1 cellular context compared by ENCODE assay signal in genomic region chr19:34171877-34172660, GRCh38.
TF ChIP-seq lines count a peak whose summit lies in the region.

TSS of gene LSM14A (plus strand) at chr19:34172504. CDS start at chr19:34172643, 139 bp downstream.

TF ChIP-seq in HepG2, 621 proteins besides CTCF, POLR2A, EP300 and RAD21 (continued from another document and continues in another):
- TF ChIP-seq ELK4 (CRISPR knock-in tag; IDR thresholded peaks at IDR 0.05; ENCODE audit: borderline replicate concordance) (no peak), BCL6 (CRISPR knock-in tag; IDR thresholded peaks at IDR 0.05) (0 out of 2 replicates have a peak, but pooled peaks have one; percentile 7), ZZZ3 (CRISPR knock-in tag; IDR thresholded peaks at IDR 0.05; ENCODE audit: borderline replicate concordance) (peak; percentile 60; the same call in 1 of the 2 replicates), MED13 (CRISPR knock-in tag; IDR thresholded peaks at IDR 0.05) (no peak), FIP1L1 (IDR thresholded peaks at IDR 0.05; ENCODE audit: borderline replicate concordance, insufficient read depth, low read depth, low read length) (no peak), FOXM1 (CRISPR knock-in tag; IDR thresholded peaks at IDR 0.05) (0 out of 2 replicates have a peak, but pooled peaks have one; percentile 17), RCOR2 (CRISPR knock-in tag; IDR thresholded peaks at IDR 0.05) (no peak), KIAA2018 (CRISPR knock-in tag; IDR thresholded peaks at IDR 0.05; ENCODE audit: borderline replicate concordance) (no peak), MEF2D (CRISPR knock-in tag; IDR thresholded peaks at IDR 0.05) (peak; percentile 56; the same call in 1 of the 2 replicates), SIN3A (IDR thresholded peaks at IDR 0.05; ENCODE audit: borderline replicate concordance, low read depth, low read length) (peak; percentile 60; the same call in 1 of the 2 replicates), ASH2L (IDR thresholded peaks at IDR 0.05; ENCODE audit: insufficient read length, low read depth, low read length) (peak; percentile 87), HBP1 (CRISPR knock-in tag; IDR thresholded peaks at IDR 0.05; ENCODE audit: low read depth) (peak; percentile 8; the same call in 1 of the 2 replicates), MTA1 (CRISPR knock-in tag; IDR thresholded peaks at IDR 0.05; ENCODE audit: borderline replicate concordance) (no peak), SKIL (CRISPR knock-in tag; IDR thresholded peaks at IDR 0.05; ENCODE audit: borderline replicate concordance) (no peak), AGO2 (optimal IDR thresholded peaks at IDR 0.05; ENCODE audit: low read depth, low read length) (peak; percentile 88), ZNF350 (CRISPR knock-in tag; IDR thresholded peaks at IDR 0.05; ENCODE audit: borderline replicate concordance, low read depth) (peak; percentile 54; the same call in 1 of the 2 replicates), BCL3 (CRISPR knock-in tag; IDR thresholded peaks at IDR 0.05) (peak; percentile 42), ARNT2 (CRISPR knock-in tag; IDR thresholded peaks at IDR 0.05; ENCODE audit: low read depth) (peak; percentile 66; the same call in 1 of the 2 replicates), E2F5 (CRISPR knock-in tag; conservative IDR thresholded peaks at IDR 0.05) (0 out of 2 replicates have a peak, but pooled peaks have one; percentile 55), ZGPAT (CRISPR knock-in tag; IDR thresholded peaks at IDR 0.05) (peak; percentile 89), SMAD9 (CRISPR knock-in tag; IDR thresholded peaks at IDR 0.05) (no peak), SP4 (CRISPR knock-in tag; IDR thresholded peaks at IDR 0.05) (peak; percentile 57; the same call in 1 of the 2 replicates), AGO1 (IDR thresholded peaks at IDR 0.05; ENCODE audit: low read depth, low read length, poor library complexity, severe bottlenecking) (peak; percentile 38), ZNF33B (CRISPR knock-in tag; IDR thresholded peaks at IDR 0.05) (no peak), YEATS4 (CRISPR knock-in tag; IDR thresholded peaks at IDR 0.05; ENCODE audit: borderline replicate concordance) (peak; percentile 73), SNRNP70 (IDR thresholded peaks at IDR 0.05; ENCODE audit: low read depth, low read length) (no peak), ZSCAN5A (CRISPR knock-in tag; IDR thresholded peaks at IDR 0.05; ENCODE audit: borderline replicate concordance) (no peak), LCORL (IDR thresholded peaks at IDR 0.05) (no peak), LCORL (CRISPR knock-in tag; IDR thresholded peaks at IDR 0.05) (peak; percentile 35; the same call in 1 of the 2 replicates), ZNF674 (CRISPR knock-in tag; IDR thresholded peaks at IDR 0.05; ENCODE audit: low read depth) (peak; percentile 84; the same call in 1 of the 2 replicates), THAP11 (CRISPR knock-in tag; IDR thresholded peaks at IDR 0.05) (peak; percentile 82), ZNF260 (CRISPR knock-in tag; IDR thresholded peaks at IDR 0.05; ENCODE audit: borderline replicate concordance, low read depth) (no peak), E2F1 (CRISPR knock-in tag; IDR thresholded peaks at IDR 0.05) (peak; percentile 34; the same call in 1 of the 2 replicates), ZNF639 (CRISPR knock-in tag; conservative IDR thresholded peaks at IDR 0.05) (no peak; the same call in 1 of the 2 replicates), SRY (CRISPR knock-in tag; IDR thresholded peaks at IDR 0.05) (peak; percentile 70; the same call in 1 of the 2 replicates), KDM3A (CRISPR knock-in tag; IDR thresholded peaks at IDR 0.05; ENCODE audit: low read depth) (peak; percentile 35; the same call in 1 of the 2 replicates), SNAPC2 (CRISPR knock-in tag; IDR thresholded peaks at IDR 0.05) (peak; percentile 13; the same call in 1 of the 2 replicates), ZIK1 (CRISPR knock-in tag; IDR thresholded peaks at IDR 0.05; ENCODE audit: borderline replicate concordance, low read depth) (0 out of 2 replicates have a peak, but pooled peaks have one; percentile 46)
